ENCODE assay signal across 19 cellular contexts in genomic region chr5:172350212-172351181, GRCh38.
DNase-seq lines count a peak whose midpoint lies in the region; ATAC-seq, FAIRE-seq and TF ChIP-seq lines count a peak whose summit lies in the region.
"Had no signal": no experiment of that assay in that cellular context is flagged by ENCODE, and none has a peak within 500 bp of the region (broad histone marks: within the 10 kb centered on the region; RNA-seq: fewer than 3 reads in every experiment).

No MANE protein-coding gene starts in this region.

- no peaks in the 10 kb centered on the region for H3K79me1 ChIP-seq in H1 (ENCODE audit: low read depth, low read length)

- no peak for TF ChIP-seq RAD21 in H1 (IDR thresholded peaks at IDR 0.05 in 1 of 2, conservative IDR thresholded peaks at IDR 0.05 in 1 of 2; ENCODE audit: low read depth in 2 of 2, low read length in 2 of 2)

- H2AK5ac ChIP-seq in H1 (ENCODE audit: low read depth, low read length) = no peak overlapping the region

- H3K23ac ChIP-seq in H1 (ENCODE audit: insufficient read length) = no peak overlapping the region

- POLR2A ChIA-PET in H1 (lab: Charles Lee; ENCODE audit: partially characterized antibody) = interaction anchor here (1.1 to 1.4 kb wide), 2 partner anchors 10 to 68 kb away, joined by 3 read pairs; no protein-coding TSS in a partner anchor

- intact Hi-C loops in spleen (cut with DNase I; ENCODE audit: low total_unique reads) = no loop called here

- no peak overlapping the region for H2BK20ac ChIP-seq in H1 (ENCODE audit: low read length)

- H3K4me1 ChIP-seq in H1 (replicated peaks in 1 of 4; ENCODE audit: control insufficient read depth in 3 of 4, insufficient read depth in 4 of 4, low read length in 3 of 4) (no peaks in the 10 kb centered on the region), spleen (no peaks in the 10 kb centered on the region)

- ATAC-seq in HG03378 (IDR thresholded peaks at IDR 0.05; ENCODE audit: unreplicated experiment) = no peak
- ATAC-seq: HepG2 had no signal

- H3K27ac Mint-ChIP-seq in type B pancreatic cell = no peak overlapping the region
- H3K27ac Mint-ChIP-seq: CD14-positive monocyte had no signal

- H4K5ac ChIP-seq in H1 (ENCODE audit: insufficient read length, low read depth, low read length) = no peak overlapping the region

- 92% methylated on average over 25 of the region's 26 CpGs; no CpG with 5 or more reads in 1 of the 2 experiments for WGBS in H1 (ENCODE audit: extremely low coverage in 1 of 2, insufficient coverage in 1 of 2, insufficient read length in 1 of 2, insufficient replicate concordance in 2 of 2, low coverage in 1 of 2, low lambda C conversion rate in 2 of 2, missing lambda C conversion rate in 1 of 2), 2 experiments
- WGBS in spleen, 5 donors = 90 to 96% (median 91%) methylated on average over 23 to 26 of the region's 26 CpGs

- H3K4me3 ChIP-seq in LNCaP clone FGC (ENCODE audit: low read depth, low read length) (no peak overlapping the region), H1 (ENCODE audit: extremely low read depth in 1 of 4, insufficient read depth in 2 of 4, low read depth in 3 of 4, low read length in 4 of 4) (no peak overlapping the region), spleen (no peak overlapping the region)

- H4K91ac ChIP-seq in H1 (replicated peaks; ENCODE audit: insufficient read length, low read length) = no peak overlapping the region

- H2BK120ac ChIP-seq in H1 (replicated peaks; ENCODE audit: low read depth, low read length) = no peak overlapping the region

- no peak for TF ChIP-seq EP300 in H1 (IDR thresholded peaks at IDR 0.05; ENCODE audit: borderline replicate concordance in 1 of 2, low read depth in 2 of 2, low read length in 2 of 2)

- H4K8ac ChIP-seq in H1 (ENCODE audit: extremely low read depth, insufficient read depth, low read length) = peak overlapping the region; percentile 57; the same call in 1 of the 2 replicates

- no peak overlapping the region for H3K4me2 ChIP-seq in H1 (ENCODE audit: insufficient read depth in 1 of 2, low read depth in 2 of 2, low read length in 2 of 2)
- H3K4me2 ChIP-seq: SK-N-SH had no signal

- H3K14ac ChIP-seq in H1 (ENCODE audit: insufficient read length) = no peak overlapping the region

- peaks cover 14 to 49% (median 41%) of the 10 kb centered on the region in 4 experiments; a peak in 6 of 8 replicates for H3K36me3 ChIP-seq in H1 (ENCODE audit: control insufficient read depth in 2 of 4, insufficient read depth in 4 of 4, low read length in 3 of 4)
- peaks cover 0 to 75% (median 0%) of the 10 kb centered on the region in 6 donors for H3K36me3 ChIP-seq in spleen

- CTCF ChIA-PET in H1 (lab: Charles Lee; ENCODE audit: partially characterized antibody) = interaction anchor here (0.6 to 1.9 kb wide), 6 partner anchors 14 to 256 kb away, joined by 3 to 10 read pairs (median 5); no protein-coding TSS in a partner anchor

- TF ChIP-seq CTCF in LNCaP clone FGC (IDR thresholded peaks at IDR 0.05; ENCODE audit: control insufficient read depth, extremely low read depth, insufficient read depth) (no peak), H1 (IDR thresholded peaks at IDR 0.05; ENCODE audit: control extremely low read depth in 1 of 3, insufficient read depth in 1 of 3, low read depth in 1 of 3, low read length in 3 of 3) (no peak), spleen (IDR thresholded peaks at IDR 0.05 in 8 of 11, conservative IDR thresholded peaks at IDR 0.05 in 3 of 11) (no peak), type B pancreatic cell (conservative IDR thresholded peaks at IDR 0.05) (no peak)

- H3K9me3 Mint-ChIP-seq in type B pancreatic cell = no peaks in the 10 kb centered on the region

- H2BK12ac ChIP-seq in H1 (ENCODE audit: low read depth, low read length) = no peak overlapping the region

- H2AFZ ChIP-seq in H1 (ENCODE audit: low read length) = no peak overlapping the region

- TF ChIP-seq POLR2A in H1 (IDR thresholded peaks at IDR 0.05; ENCODE audit: control extremely low read depth in 1 of 2, low read depth in 2 of 2, low read length in 2 of 2) = no peak
- no peak for TF ChIP-seq POLR2A in spleen (IDR thresholded peaks at IDR 0.05)

- no peak overlapping the region for H3K4ac ChIP-seq in H1 (replicated peaks; ENCODE audit: insufficient read length, low read depth, low read length)

- peaks cover 37% of the 10 kb centered on the region for H3K36me3 Mint-ChIP-seq in type B pancreatic cell
- H3K36me3 Mint-ChIP-seq: CD14-positive monocyte had no signal

- H3K9me3 ChIP-seq in H1 (ENCODE audit: insufficient read depth in 2 of 2, low read depth in 1 of 2, low read length in 1 of 2) = no peaks in the 10 kb centered on the region
- H3K9me3 ChIP-seq in spleen = no peaks in the 10 kb centered on the region
- H3K9me3 ChIP-seq: SK-N-SH had no signal

- H2BK5ac ChIP-seq in H1 (ENCODE audit: low read depth, low read length) = no peak overlapping the region

- H3K27ac ChIP-seq in H1 (ENCODE audit: low read depth, low read length) (no peak overlapping the region), spleen (no peak overlapping the region)

- H3K27me3 ChIP-seq in H1 (replicated peaks in 1 of 4; ENCODE audit: control insufficient read depth in 3 of 4, extremely low read depth in 1 of 4, insufficient read depth in 3 of 4, low read length in 3 of 4) (no peaks in the 10 kb centered on the region), spleen (replicated peaks in 1 of 7) (no peaks in the 10 kb centered on the region)

- H3K4me1 Mint-ChIP-seq in type B pancreatic cell (ENCODE audit: unreplicated experiment) = peaks cover 10% of the 10 kb centered on the region
- H3K4me1 Mint-ChIP-seq: CD14-positive monocyte had no signal

- peak; percentile 14 for DNase-seq in LNCaP clone FGC (ENCODE audit: low read depth)
- peak; percentile 12 for DNase-seq in NCI-H82 treated with DMSO at 0.1 percent for 48 hours (lab: John Stamatoyannopoulos, UW; ENCODE audit: unreplicated experiment)
- DNase-seq in H1 (ENCODE audit: low read depth in 1 of 2, low spot score in 2 of 2) = no peak
- DNase-seq in spleen = peak; percentile 59
- no peak for DNase-seq in type B pancreatic cell (ENCODE audit: extremely low spot score, unreplicated experiment)
- DNase-seq in NCI-H2171 treated with DMSO at 0.1 percent for 48 hours (lab: John Stamatoyannopoulos, UW) = no peak
- DNase-seq: KG1, NCI-H1417 treated with DMSO at 0.1 percent for 48 hours, NCI-H2081, NCI-H446 treated with DMSO at 0.1 percent for 48 hours, NCI-H748 treated with DMSO at 0.1 percent for 48 hours, OCI-M1, SHP77 treated with DMSO at 0.1 percent for 48 hours, SK-N-SH had no signal

- H3K79me2 ChIP-seq in H1 (ENCODE audit: control insufficient read depth in 1 of 2, insufficient read depth in 2 of 2, low read length in 2 of 2) = no peaks in the 10 kb centered on the region

- no peaks in the 10 kb centered on the region for H3K27me3 Mint-ChIP-seq in type B pancreatic cell

- no peaks in the 10 kb centered on the region for H4K20me1 ChIP-seq in H1 (replicated peaks in 1 of 2; ENCODE audit: control insufficient read depth in 1 of 2, insufficient read depth in 2 of 2, low read length in 2 of 2)

- no peak overlapping the region for H3K56ac ChIP-seq in H1 (replicated peaks; ENCODE audit: insufficient read length, low read depth, low read length)

- no peak overlapping the region for H2BK15ac ChIP-seq in H1 (ENCODE audit: low read length)

- no peak for FAIRE-seq in H1 (lab: Jason Lieb, UNC)
- FAIRE-seq: GM12891, H54, HepG2 had no signal

- no peak overlapping the region for H3K9ac ChIP-seq in H1 (replicated peaks in 1 of 4; ENCODE audit: extremely low read depth in 1 of 4, low read depth in 3 of 4, low read length in 3 of 4)
- H3K9ac ChIP-seq: SK-N-SH had no signal

- no peaks in the 10 kb centered on the region for H3K23me2 ChIP-seq in H1 (ENCODE audit: low read depth, low read length)

- no peak overlapping the region for H3K18ac ChIP-seq in H1 (ENCODE audit: extremely low read depth, low read length)

- no peak overlapping the region for H3K4me3 Mint-ChIP-seq in type B pancreatic cell
- H3K4me3 Mint-ChIP-seq: CD14-positive monocyte had no signal

Comparison
In these comparisons a context has a peak if more than half of its experiments do, and no peak if none do; other contexts are left out.
1. DNase-seq: peak in LNCaP clone FGC (single experiment), NCI-H82 treated with DMSO at 0.1 percent for 48 hours (single experiment) and spleen (single experiment); none in H1 (0 of 2), type B pancreatic cell (single experiment) and NCI-H2171 treated with DMSO at 0.1 percent for 48 hours (single experiment).